In genomic region chr12:58794859-58795258, GRCh38 we compare ENCODE assay signal across 21 cellular contexts.
"Had no signal": no experiment of that assay in that cellular context is flagged by ENCODE, and none has a peak within 500 bp of the region (broad histone marks: within the 10 kb centered on the region; RNA-seq: fewer than 3 reads in every experiment).

No MANE protein-coding gene starts in this region.

- H3K4me1 ChIP-seq: adrenal gland, body of pancreas, breast epithelium, SJCRH30 had no signal

- DNase-seq: activated CD4-positive, alpha-beta T cell treated with anti-CD3 and anti-CD28 coated beads, Interleukin-2, amount 10 ng/mL, durations not matched to agents 24 days and 14 days; activated CD4-positive, alpha-beta T cell treated with anti-CD3 and anti-CD28 coated beads, Interleukin-2, amount 50 U/mL, for 4 hours; activated CD8-positive, alpha-beta T cell treated with anti-CD3 and anti-CD28 coated beads for 36 hours; activated gamma-delta T cell treated with Interleukin-2 at 50 U/mL for 16 hours; activated naive CD4-positive, alpha-beta T cell treated with anti-CD3 and anti-CD28 coated beads for 36 hours; activated T-cell treated with anti-CD3 and anti-CD28 coated beads, Interleukin-2, amount 50 U/mL, for 4 hours; adrenal gland; body of pancreas; KG1; NCI-H1048; NCI-H1436 treated with DMSO at 0.1 percent for 48 hours; NCI-H1694 treated with DMSO at 0.1 percent for 48 hours; NCI-H2029; NCI-H2171; NCI-H524 treated with DMSO at 0.1 percent for 48 hours; SHP77 had no signal

- H3K4me3 ChIP-seq: adrenal gland, body of pancreas, breast epithelium, SJCRH30, SK-N-MC had no signal

- H3K36me3 ChIP-seq: adrenal gland, breast epithelium, SJCRH30 had no signal

- ATAC-seq: activated CD8-positive, alpha-beta T cell treated with anti-CD3 and anti-CD28 coated beads for 36 hours; activated naive CD4-positive, alpha-beta T cell treated with anti-CD3 and anti-CD28 coated beads, Interleukin-2, amount 50 U/mL, for 72 hours; activated T-cell treated with anti-CD3 and anti-CD28 coated beads, Interleukin-2, amount 50 U/mL, for 4 hours; body of pancreas; Panc1 had no signal

- H3K27ac ChIP-seq: adrenal gland, body of pancreas, breast epithelium, SJCRH30, SK-N-MC had no signal

- H3K27me3 ChIP-seq: adrenal gland, body of pancreas, breast epithelium, SJCRH30 had no signal

- H3K9me3 ChIP-seq: body of pancreas had no signal
